ENCODE assay signal across 8 cellular contexts in genomic region chr6:32178547-32179440, GRCh38. TPM values are rescaled to one million over a fixed set of nuclear protein-coding genes. Genes with fewer than 3 reads are reported as not detected.
A peak's percentile ranks its signal among the peaks of the same experiment; 100 is the strongest.
DNase-seq lines count a peak whose midpoint lies in the region; ATAC-seq and TF ChIP-seq lines count a peak whose summit lies in the region.

No MANE protein-coding gene starts in this region.

- H3K36me3 ChIP-seq in ectodermal cell (ENCODE audit: control insufficient read depth, insufficient read depth, low read length), result peaks cover 13% of the 10 kb centered on the region

- peak overlapping the region; percentile 98 for H3K4me3 Mint-ChIP-seq in neural crest cell

- H3K9me3 ChIP-seq in ectodermal cell (ENCODE audit: control insufficient read depth, low read length), result no peaks in the 10 kb centered on the region

- H3K27me3 ChIP-seq in ectodermal cell (ENCODE audit: control insufficient read depth, insufficient read depth, low read length, poor library complexity, severe bottlenecking), result no peaks in the 10 kb centered on the region

- peak overlapping the region; percentile 92 for H3K4me3 ChIP-seq in GM12865 (ENCODE audit: low read depth, low read length)
- peak overlapping the region; percentile 98 for H3K4me3 ChIP-seq in ectodermal cell (ENCODE audit: insufficient read depth, low read depth, low read length)

- H3K27ac ChIP-seq in ectodermal cell (ENCODE audit: insufficient read depth, low read depth, low read length, poor library complexity, severe bottlenecking), result peak overlapping the region; percentile 99

- ATAC-seq in GM21786 (IDR thresholded peaks at IDR 0.05; ENCODE audit: unreplicated experiment), result no peak
- no peak for ATAC-seq in GM18519 (IDR thresholded peaks at IDR 0.05; ENCODE audit: low FRiP score, unreplicated experiment)
- ATAC-seq in GM19397 (IDR thresholded peaks at IDR 0.05; ENCODE audit: unreplicated experiment), result no peak

- H3K9me3 Mint-ChIP-seq in neural crest cell, result no peaks in the 10 kb centered on the region

- POLR2A ChIA-PET in GM10248 (lab: Yijun Ruan, JAX), result interaction anchor here (1.0 kb wide), 1 partner anchor 11 kb away, joined by 3 read pairs; the partner anchor contains the start of gene PBX2

- DNase-seq in GM12865 (ENCODE audit: low read depth), result no peak
- DNase-seq in NCI-H69 (lab: John Stamatoyannopoulos, UW), result peak; percentile 51
- no peak for DNase-seq in neural crest cell (ENCODE audit: low read depth, low spot score)
- no peak for DNase-seq in GM10248 (ENCODE audit: extremely low spot score)

- peak overlapping the region; percentile 98 for H3K27ac Mint-ChIP-seq in neural crest cell (ENCODE audit: unreplicated experiment)

- peaks cover 60% of the 10 kb centered on the region for H3K4me1 Mint-ChIP-seq in neural crest cell

- peaks cover 19% of the 10 kb centered on the region for H3K4me1 ChIP-seq in ectodermal cell (ENCODE audit: control insufficient read depth, insufficient read depth, low read length)

- 5 to 6% methylated on average over 23 to 24 of the region's 24 CpGs for WGBS in ectodermal cell, 2 experiments

- peaks cover 4% of the 10 kb centered on the region for H3K36me3 Mint-ChIP-seq in neural crest cell (ENCODE audit: low read depth)

- H3K27me3 Mint-ChIP-seq in neural crest cell (ENCODE audit: low read depth), result peaks cover 6% of the 10 kb centered on the region

- TF ChIP-seq CTCF in GM12865 (IDR thresholded peaks at IDR 0.05; ENCODE audit: insufficient read depth, low read depth, low read length, missing control alignments), result no peak
- TF ChIP-seq CTCF in neural crest cell (conservative IDR thresholded peaks at IDR 0.05), result no peak
- TF ChIP-seq CTCF in GM10248 (IDR thresholded peaks at IDR 0.05; ENCODE audit: control extremely low read depth, extremely low read depth, low read depth, missing control alignments), result no peak

- CTCF ChIA-PET in GM10248 (lab: Yijun Ruan, JAX), result interaction anchor here (1.7 to 1.8 kb wide), 2 partner anchors 12 to 17 kb away, joined by 3 to 9 read pairs; partner anchors contain the start of gene PBX2

RNA-seq across cellular contexts. Expression of gene RNF5, which starts 0.6 kb away (rescaled TPM):
- polyA plus RNA-seq in ectodermal cell (2013, experiment 1 of 4), result 125 TPM
- polyA plus RNA-seq in ectodermal cell (2013, experiment 2 of 4), result 134 TPM
- 110 TPM for polyA plus RNA-seq in ectodermal cell (2013, experiment 3 of 4)
- polyA plus RNA-seq in ectodermal cell (2013, experiment 4 of 4), result 130 TPM
- total RNA-seq in neural crest cell, result 60.2 and 60.7 TPM in 2 replicates

RNA-seq across cellular contexts. Expression of gene AGPAT1, which starts 2.9 kb away (rescaled TPM):
- polyA plus RNA-seq in ectodermal cell (2013, experiment 1 of 4), result 152 TPM
- 151 TPM for polyA plus RNA-seq in ectodermal cell (2013, experiment 2 of 4)
- polyA plus RNA-seq in ectodermal cell (2013, experiment 3 of 4), result 114 TPM
- 136 TPM for polyA plus RNA-seq in ectodermal cell (2013, experiment 4 of 4)
- 88.9 and 92.9 TPM in 2 replicates for total RNA-seq in neural crest cell

RNA-seq across cellular contexts. Expression of gene AGER, which starts 5.3 kb away (rescaled TPM):
- polyA plus RNA-seq in ectodermal cell (2013, experiment 1 of 4), result 17.5 TPM
- polyA plus RNA-seq in ectodermal cell (2013, experiment 2 of 4), result 16.8 TPM
- 11.3 TPM for polyA plus RNA-seq in ectodermal cell (2013, experiment 3 of 4)
- polyA plus RNA-seq in ectodermal cell (2013, experiment 4 of 4), result 13.9 TPM
- 25.7 and 26.0 TPM in 2 replicates for total RNA-seq in neural crest cell

RNA-seq across cellular contexts. Expression of gene PBX2, which starts 11.2 kb away (rescaled TPM):
- polyA plus RNA-seq in ectodermal cell (2013, experiment 1 of 4), result 259 TPM
- 252 TPM for polyA plus RNA-seq in ectodermal cell (2013, experiment 2 of 4)
- polyA plus RNA-seq in ectodermal cell (2013, experiment 3 of 4), result 199 TPM
- 223 TPM for polyA plus RNA-seq in ectodermal cell (2013, experiment 4 of 4)
- total RNA-seq in neural crest cell, result 205 and 206 TPM in 2 replicates

RNA-seq across cellular contexts. Expression of gene GPSM3, which starts 13.6 kb away (rescaled TPM):
- polyA plus RNA-seq in ectodermal cell (2013, experiment 1 of 4), result 9.4 TPM
- polyA plus RNA-seq in ectodermal cell (2013, experiment 2 of 4), result 9.5 TPM
- polyA plus RNA-seq in ectodermal cell (2013, experiment 3 of 4), result 6.5 TPM
- polyA plus RNA-seq in ectodermal cell (2013, experiment 4 of 4), result 8.6 TPM
- 7.3 and 8.0 TPM in 2 replicates for total RNA-seq in neural crest cell
